In genomic region chr17:41919840-41920579, GRCh38 we compare ENCODE assay signal across 8 cellular contexts. TPM values are rescaled to one million over a fixed set of nuclear protein-coding genes. Genes with fewer than 3 reads are reported as not detected.
DNase-seq lines count a peak whose midpoint lies in the region; ATAC-seq lines count a peak whose summit lies in the region.

No MANE protein-coding gene starts in this region.

- H3K27me3 ChIP-seq in ACC112 (ENCODE audit: insufficient read depth, low read length) (no peaks in the 10 kb centered on the region), Karpas-422 (ENCODE audit: low read length) (no peaks in the 10 kb centered on the region), muscle layer of duodenum (ENCODE audit: low read depth, low read length) (no peaks in the 10 kb centered on the region)

- peaks cover 33% of the 10 kb centered on the region for H4K20me1 ChIP-seq in Karpas-422 (ENCODE audit: insufficient read depth, low read depth, low read length)

- peaks cover 38% of the 10 kb centered on the region for H3K79me2 ChIP-seq in ACC112 (ENCODE audit: control insufficient read depth, insufficient read depth, low read length, unreplicated experiment)
- peaks cover 38% of the 10 kb centered on the region for H3K79me2 ChIP-seq in Karpas-422 (ENCODE audit: low read length)

- no peak overlapping the region for H3K27ac Mint-ChIP-seq in central memory CD8-positive, alpha-beta T cell (ENCODE audit: low read depth)

- H2AFZ ChIP-seq in ACC112 (ENCODE audit: low read length, unreplicated experiment) (no peak overlapping the region), Karpas-422 (ENCODE audit: low read length) (no peak overlapping the region)

- H3K4me1 ChIP-seq in ACC112 (ENCODE audit: control insufficient read depth, insufficient read depth, low read length, unreplicated experiment) (peaks cover 33% of the 10 kb centered on the region), Karpas-422 (ENCODE audit: low read length) (peaks cover 52% of the 10 kb centered on the region), muscle layer of duodenum (ENCODE audit: control insufficient read depth in 1 of 2, insufficient read depth in 2 of 2, low read length in 2 of 2) (peaks cover 4 to 23% of the 10 kb centered on the region in 2 donors)

- H3K4me3 Mint-ChIP-seq in central memory CD8-positive, alpha-beta T cell = peak overlapping the region; percentile 60

- H3K9me2 ChIP-seq in Karpas-422 (replicated peaks; ENCODE audit: insufficient read depth, low read length) = no peaks in the 10 kb centered on the region

- H3K9me3 ChIP-seq in Karpas-422 (ENCODE audit: low read length) (no peaks in the 10 kb centered on the region), muscle layer of duodenum (ENCODE audit: control insufficient read depth in 1 of 2, low read length in 2 of 2) (no peaks in the 10 kb centered on the region)

- peak overlapping the region; percentile 88 for H3K9ac ChIP-seq in Karpas-422 (ENCODE audit: low read length)

- peaks cover 21% of the 10 kb centered on the region for H3K4me1 Mint-ChIP-seq in central memory CD8-positive, alpha-beta T cell

- no peak overlapping the region for H3K27ac ChIP-seq in ACC112 (ENCODE audit: low read depth, low read length)
- peak overlapping the region; percentile 85 for H3K27ac ChIP-seq in Karpas-422 (ENCODE audit: low read length)
- no peak overlapping the region for H3K27ac ChIP-seq in muscle layer of duodenum (ENCODE audit: low read length)

- DNase-seq in Karpas-422 (no peak), AG20443 (ENCODE audit: low spot score) (no peak), NCI-H2029 (lab: John Stamatoyannopoulos, UW) (no peak)
- DNase-seq in central memory CD8-positive, alpha-beta T cell (ENCODE audit: low spot score in 2 of 2) = no peak
- no peak for DNase-seq in stimulated activated CD4-positive, alpha-beta T cell treated with anti-CD3 and anti-CD28 coated beads, Interleukin-2, amount 100 ng/mL, for 48 hours

- no peaks in the 10 kb centered on the region for H3K27me3 Mint-ChIP-seq in central memory CD8-positive, alpha-beta T cell

- no peak for ATAC-seq in central memory CD8-positive, alpha-beta T cell (replicated peaks; ENCODE audit: extremely low read depth, poor library complexity, severe bottlenecking)
- no peak for ATAC-seq in HG03469 (IDR thresholded peaks at IDR 0.05; ENCODE audit: unreplicated experiment)

- H3K4me2 ChIP-seq in Karpas-422 (ENCODE audit: low read depth, low read length, poor library complexity, severe bottlenecking) = peak overlapping the region; percentile 90

- peaks cover 3% of the 10 kb centered on the region for H3K36me3 Mint-ChIP-seq in central memory CD8-positive, alpha-beta T cell (ENCODE audit: insufficient read depth)

- H3K36me3 ChIP-seq in ACC112 (ENCODE audit: insufficient read depth, low read length) = no peaks in the 10 kb centered on the region
- peaks cover 4% of the 10 kb centered on the region; the same call in 1 of the 2 replicates for H3K36me3 ChIP-seq in Karpas-422 (ENCODE audit: insufficient read depth, low read length)
- H3K36me3 ChIP-seq in muscle layer of duodenum (ENCODE audit: control insufficient read depth in 1 of 2, insufficient read depth in 2 of 2, low read length in 2 of 2) = no peaks in the 10 kb centered on the region

- H3K4me3 ChIP-seq in ACC112 (ENCODE audit: low read depth, low read length) (peak overlapping the region; percentile 94), Karpas-422 (ENCODE audit: low read length) (peak overlapping the region; percentile 74), muscle layer of duodenum (ENCODE audit: low read depth in 1 of 2, low read length in 2 of 2) (peak overlapping the region; percentile 84 to 92)

- H3K9me3 Mint-ChIP-seq in central memory CD8-positive, alpha-beta T cell = no peaks in the 10 kb centered on the region

RNA-seq across cellular contexts. Expression of gene ACLY, which starts 1.3 kb away (rescaled TPM):
- 173 and 212 TPM in 2 replicates for total RNA-seq in Karpas-422 (2014; rRNA removed; shearing (Covaris generic); ENCODE audit: low replicate concordance)

RNA-seq across cellular contexts. Expression of gene ODAD4, which starts 10.4 kb away (rescaled TPM):
- 0.67 and 1.0 TPM in 2 replicates for total RNA-seq in Karpas-422 (2014; rRNA removed; shearing (Covaris generic); ENCODE audit: low replicate concordance)

RNA-seq across cellular contexts. Expression of gene CNP, which starts 46.6 kb away (rescaled TPM):
- 41.3 and 79.1 TPM in 2 replicates for total RNA-seq in Karpas-422 (2014; rRNA removed; shearing (Covaris generic); ENCODE audit: low replicate concordance)

RNA-seq across cellular contexts. Expression of gene KLHL11, which starts 54.8 kb away (rescaled TPM):
- total RNA-seq in Karpas-422 (2014; rRNA removed; shearing (Covaris generic); ENCODE audit: low replicate concordance) = 14.3 and 19.0 TPM in 2 replicates
